In genomic region chr7:117045927-117046710, GRCh38 we compare ENCODE assay signal across 1 cellular context.
TF ChIP-seq lines count a peak whose summit lies in the region.

No MANE protein-coding gene starts in this region.

TF ChIP-seq in K562, 482 proteins besides CTCF, POLR2A, EP300 and RAD21 (continued from another document and continues in another):
- TF ChIP-seq ATF4 (CRISPR knock-in tag; IDR thresholded peaks at IDR 0.05) (no peak), ZNF24 (IDR thresholded peaks at IDR 0.05) (no peak), GTF2E2 (tag; IDR thresholded peaks at IDR 0.05) (peak; percentile 44; the same call in 1 of the 2 replicates), TEAD2 (tag; IDR thresholded peaks at IDR 0.05) (no peak), NELFE (IDR thresholded peaks at IDR 0.05; ENCODE audit: insufficient read depth, insufficient read length) (no peak), RREB1 (CRISPR knock-in tag; IDR thresholded peaks at IDR 0.05) (no peak), KDM4B (IDR thresholded peaks at IDR 0.05; ENCODE audit: borderline replicate concordance in 2 of 2, low read depth in 1 of 2) (no peak), STAT5A (IDR thresholded peaks at IDR 0.05; ENCODE audit: borderline replicate concordance, low read length) (0 out of 2 replicates have a peak, but pooled peaks have one; percentile 10), FIP1L1 (IDR thresholded peaks at IDR 0.05; ENCODE audit: low read depth, low read length, poor library complexity, severe bottlenecking) (no peak), SRSF3 (IDR thresholded peaks at IDR 0.05; ENCODE audit: insufficient read depth, low read length) (no peak), ARID1B (IDR thresholded peaks at IDR 0.05) (peak; percentile 64), SRSF1 (IDR thresholded peaks at IDR 0.05; ENCODE audit: low read depth, low read length) (no peak), RBBP5 (IDR thresholded peaks at IDR 0.05; ENCODE audit: borderline replicate concordance, insufficient read depth, low read length, poor library complexity, severe bottlenecking) (peak; percentile 29), NR3C1 (CRISPR knock-in tag; IDR thresholded peaks at IDR 0.05) (no peak), CREBBP (IDR thresholded peaks at IDR 0.05; ENCODE audit: low read depth, low read length) (no peak), NBN (IDR thresholded peaks at IDR 0.05; ENCODE audit: low read depth) (peak; percentile 63; the same call in 1 of the 2 replicates), YBX1 (IDR thresholded peaks at IDR 0.05) (no peak), L3MBTL2 (IDR thresholded peaks at IDR 0.05) (peak; percentile 83), MGA (IDR thresholded peaks at IDR 0.05) (peak; percentile 9; the same call in 1 of the 2 replicates), SRF (CRISPR knock-in tag; IDR thresholded peaks at IDR 0.05) (peak in 1 of 2 experiments; percentile 46; a peak in 1 of 4 replicates), ZNF830 (CRISPR knock-in tag; IDR thresholded peaks at IDR 0.05) (no peak), WHSC1 (IDR thresholded peaks at IDR 0.05; ENCODE audit: low read length) (no peak), TAL1 (IDR thresholded peaks at IDR 0.05) (peak; percentile 60), NRF1 (conservative IDR thresholded peaks at IDR 0.05 in 1 of 2, IDR thresholded peaks at IDR 0.05 in 1 of 2) (peak in 1 of 2 experiments; percentile 8; a peak in 1 of 4 replicates), GTF2B (IDR thresholded peaks at IDR 0.05; ENCODE audit: extremely low read depth, insufficient read length) (no peak), CTBP1 (IDR thresholded peaks at IDR 0.05; ENCODE audit: borderline replicate concordance) (peak; percentile 80), HEY1 (CRISPR knock-in tag; IDR thresholded peaks at IDR 0.05; ENCODE audit: borderline replicate concordance) (no peak), ZKSCAN1 (IDR thresholded peaks at IDR 0.05; ENCODE audit: low read depth, low read length) (no peak), MLLT1 (IDR thresholded peaks at IDR 0.05) (no peak), PBX2 (CRISPR knock-in tag; IDR thresholded peaks at IDR 0.05; ENCODE audit: low read depth) (no peak), PBX2 (tag; conservative IDR thresholded peaks at IDR 0.05; ENCODE audit: low read depth) (no peak)
